8 cellular contexts compared by ENCODE assay signal in the genomic region with DNA sequence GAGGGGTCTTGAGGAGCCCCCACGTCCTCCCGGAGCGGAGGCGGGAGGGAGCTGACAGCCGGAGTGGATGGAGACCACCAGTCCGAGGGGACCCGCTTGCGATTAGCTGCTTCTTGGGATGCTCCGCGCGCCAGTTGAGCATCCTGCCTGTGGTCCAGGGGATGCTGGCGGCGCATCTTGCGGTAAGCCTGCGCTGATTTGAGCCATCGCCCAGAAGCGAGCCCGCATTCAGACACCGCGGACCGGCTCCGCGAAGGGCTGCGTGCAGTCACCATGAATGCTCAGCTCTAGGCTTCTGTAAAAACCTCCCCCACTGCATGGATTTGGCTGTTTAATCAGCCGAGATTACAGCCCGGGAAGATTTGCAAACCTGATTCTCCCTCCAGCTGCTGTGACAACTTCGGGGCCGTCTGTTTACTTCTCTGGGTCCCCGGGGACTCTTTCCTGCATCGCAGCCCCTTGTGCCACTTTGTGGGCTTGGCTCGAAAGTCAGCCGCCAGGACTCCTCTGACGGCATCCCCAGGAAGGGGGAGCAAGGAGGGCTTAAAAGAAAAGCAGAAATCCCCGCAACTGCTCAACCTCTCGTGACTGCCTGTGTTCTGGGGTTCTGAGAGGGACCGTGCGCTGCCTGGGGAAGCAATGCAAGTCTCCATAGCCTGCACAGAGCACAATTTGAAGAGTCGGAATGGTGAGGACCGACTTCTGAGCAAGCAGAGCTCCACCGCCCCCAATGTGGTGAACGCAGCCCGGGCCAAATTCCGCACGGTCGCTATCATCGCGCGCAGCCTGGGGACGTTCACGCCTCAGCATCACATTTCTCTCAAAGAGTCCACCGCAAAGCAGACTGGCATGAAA.
DNase-seq lines count a peak whose midpoint lies in the region; ATAC-seq and TF ChIP-seq lines count a peak whose summit lies in the region.

No MANE protein-coding gene starts in this region.

- H3K4me1 Mint-ChIP-seq in activated CD4-positive, alpha-beta T cell treated with anti-CD3 and anti-CD28 coated beads, Interleukin-2, amount 10 ng/mL, durations not matched to agents 24 days and 14 days, result no peaks in the 10 kb centered on the region
- H3K4me1 Mint-ChIP-seq in osteocyte (ENCODE audit: unreplicated experiment), result peaks cover 14% of the 10 kb centered on the region
- H3K4me1 Mint-ChIP-seq in T-helper 2 cell treated with Interferon-gamma antibody and Interleukin-4, amounts not matched to agents 5 μg/mL and 100 μg/mL, for 36 hours (ENCODE audit: low read depth), result no peaks in the 10 kb centered on the region

- H3K27me3 Mint-ChIP-seq in activated CD4-positive, alpha-beta T cell treated with anti-CD3 and anti-CD28 coated beads, Interleukin-2, amount 10 ng/mL, durations not matched to agents 24 days and 14 days, result peaks cover 59% of the 10 kb centered on the region
- H3K27me3 Mint-ChIP-seq in osteocyte (ENCODE audit: unreplicated experiment), result peaks cover 67% of the 10 kb centered on the region
- H3K27me3 Mint-ChIP-seq in T-helper 2 cell treated with Interferon-gamma antibody and Interleukin-4, amounts not matched to agents 5 μg/mL and 100 μg/mL, for 36 hours (ENCODE audit: low read depth), result peaks cover 64% of the 10 kb centered on the region

- H3K36me3 Mint-ChIP-seq in activated CD4-positive, alpha-beta T cell treated with anti-CD3 and anti-CD28 coated beads, Interleukin-2, amount 10 ng/mL, durations not matched to agents 24 days and 14 days (ENCODE audit: low read depth), result no peaks in the 10 kb centered on the region
- H3K36me3 Mint-ChIP-seq in osteocyte (ENCODE audit: unreplicated experiment), result no peaks in the 10 kb centered on the region
- no peaks in the 10 kb centered on the region for H3K36me3 Mint-ChIP-seq in T-helper 2 cell treated with Interferon-gamma antibody and Interleukin-4, amounts not matched to agents 5 μg/mL and 100 μg/mL, for 36 hours (ENCODE audit: low read depth)

- TF ChIP-seq CTCF in fibroblast of pulmonary artery (IDR thresholded peaks at IDR 0.05; ENCODE audit: low read length, missing control alignments) (no peak), osteocyte (IDR thresholded peaks at IDR 0.05) (no peak)

- intact Hi-C loops in activated CD4-positive, alpha-beta T cell treated with anti-CD3 and anti-CD28 coated beads, Interleukin-2, amount 10 ng/mL, durations not matched to agents 24 days and 14 days (cut with micrococcal nuclease), result no loop called here

- H3K27ac Mint-ChIP-seq in activated CD4-positive, alpha-beta T cell treated with anti-CD3 and anti-CD28 coated beads, Interleukin-2, amount 10 ng/mL, durations not matched to agents 24 days and 14 days, result no peak overlapping the region
- no peak overlapping the region for H3K27ac Mint-ChIP-seq in osteocyte (ENCODE audit: unreplicated experiment)
- no peak overlapping the region for H3K27ac Mint-ChIP-seq in T-helper 2 cell treated with Interferon-gamma antibody and Interleukin-4, amounts not matched to agents 5 μg/mL and 100 μg/mL, for 36 hours

- no peak overlapping the region for H3K4me3 Mint-ChIP-seq in activated CD4-positive, alpha-beta T cell treated with anti-CD3 and anti-CD28 coated beads, Interleukin-2, amount 10 ng/mL, durations not matched to agents 24 days and 14 days
- H3K4me3 Mint-ChIP-seq in osteocyte (ENCODE audit: unreplicated experiment), result peak overlapping the region; percentile 65
- H3K4me3 Mint-ChIP-seq in T-helper 2 cell treated with Interferon-gamma antibody and Interleukin-4, amounts not matched to agents 5 μg/mL and 100 μg/mL, for 36 hours, result no peak overlapping the region

- peak; percentile 57 for DNase-seq in activated CD4-positive, alpha-beta T cell treated with anti-CD3 and anti-CD28 coated beads, Interleukin-2, amount 10 ng/mL, durations not matched to agents 24 days and 14 days
- no peak for DNase-seq in activated CD4-positive, alpha-beta T cell treated with anti-CD3 and anti-CD28 coated beads, Interleukin-2, amount 50 U/mL, for 4 hours
- DNase-seq in fibroblast of pulmonary artery (ENCODE audit: low read depth) (no peak), osteocyte (ENCODE audit: extremely low spot score, unreplicated experiment) (no peak), HUDEP-2 (lab: John Stamatoyannopoulos, UW; ENCODE audit: unreplicated experiment in 76 of 76) (no peak)
- DNase-seq in T-helper 2 cell treated with Interferon-gamma antibody and Interleukin-4, amounts not matched to agents 5 μg/mL and 100 μg/mL, for 36 hours (ENCODE audit: low spot score), result no peak

- H3K9me3 Mint-ChIP-seq in activated CD4-positive, alpha-beta T cell treated with anti-CD3 and anti-CD28 coated beads, Interleukin-2, amount 10 ng/mL, durations not matched to agents 24 days and 14 days, result no peaks in the 10 kb centered on the region
- no peaks in the 10 kb centered on the region for H3K9me3 Mint-ChIP-seq in osteocyte (ENCODE audit: unreplicated experiment)
- no peaks in the 10 kb centered on the region for H3K9me3 Mint-ChIP-seq in T-helper 2 cell treated with Interferon-gamma antibody and Interleukin-4, amounts not matched to agents 5 μg/mL and 100 μg/mL, for 36 hours

- ATAC-seq in SK-N-SH treated with all-trans-retinoic acid at 6 μM for 48 hours (peak; percentile 66), GM19324 (IDR thresholded peaks at IDR 0.05; ENCODE audit: low FRiP score, unreplicated experiment) (no peak)

- peak overlapping the region; percentile 38 for H3K4me3 ChIP-seq in fibroblast of pulmonary artery (replicated peaks; ENCODE audit: low read depth, low read length)

TF ChIP-seq in SK-N-SH treated with all-trans-retinoic acid at 6 μM for 48 hours, 23 proteins besides CTCF, POLR2A, EP300 and RAD21:
- TF ChIP-seq, protein P1, sequence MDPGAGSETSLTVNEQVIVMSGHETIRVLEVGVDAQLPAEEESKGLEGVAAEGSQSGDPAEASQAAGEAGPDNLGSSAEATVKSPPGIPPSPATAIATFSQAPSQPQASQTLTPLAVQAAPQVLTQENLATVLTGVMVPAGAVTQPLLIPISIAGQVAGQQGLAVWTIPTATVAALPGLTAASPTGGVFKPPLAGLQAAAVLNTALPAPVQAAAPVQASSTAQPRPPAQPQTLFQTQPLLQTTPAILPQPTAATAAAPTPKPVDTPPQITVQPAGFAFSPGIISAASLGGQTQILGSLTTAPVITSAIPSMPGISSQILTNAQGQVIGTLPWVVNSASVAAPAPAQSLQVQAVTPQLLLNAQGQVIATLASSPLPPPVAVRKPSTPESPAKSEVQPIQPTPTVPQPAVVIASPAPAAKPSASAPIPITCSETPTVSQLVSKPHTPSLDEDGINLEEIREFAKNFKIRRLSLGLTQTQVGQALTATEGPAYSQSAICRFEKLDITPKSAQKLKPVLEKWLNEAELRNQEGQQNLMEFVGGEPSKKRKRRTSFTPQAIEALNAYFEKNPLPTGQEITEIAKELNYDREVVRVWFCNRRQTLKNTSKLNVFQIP (CRISPR knock-in tag; IDR thresholded peaks at IDR 0.05; ENCODE audit: borderline replicate concordance, low read depth), result no peak
- TF ChIP-seq PPARA (CRISPR knock-in tag; IDR thresholded peaks at IDR 0.05; ENCODE audit: borderline replicate concordance), result no peak
- TF ChIP-seq SNAI2 (CRISPR knock-in tag; IDR thresholded peaks at IDR 0.05), result no peak
- TF ChIP-seq CSDC2 (CRISPR knock-in tag; IDR thresholded peaks at IDR 0.05), result no peak
- TF ChIP-seq TOX (CRISPR knock-in tag; IDR thresholded peaks at IDR 0.05; ENCODE audit: borderline replicate concordance), result no peak
